ENCODE assay signal across 34 cellular contexts in the genomic region with DNA sequence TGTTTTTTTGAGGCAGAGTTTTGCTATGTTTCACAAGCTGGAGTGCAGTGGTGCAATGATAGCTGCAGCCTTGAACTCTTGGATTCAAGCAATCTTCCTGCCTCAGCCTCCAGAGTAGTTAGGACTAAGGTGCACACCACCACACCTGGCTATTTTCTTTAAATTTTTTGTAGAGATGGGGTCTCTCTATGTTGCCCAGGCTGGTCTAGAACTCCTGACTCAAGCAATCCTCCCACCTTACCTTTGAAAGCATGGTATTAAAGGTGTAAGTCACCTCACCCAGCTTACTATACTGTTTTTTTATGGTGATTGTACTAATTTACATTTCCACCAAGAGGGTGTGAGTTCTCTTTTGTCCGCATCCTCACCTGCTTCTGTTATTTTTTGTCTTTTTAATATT.
"Had no signal": no experiment of that assay in that cellular context is flagged by ENCODE, and none has a peak within 500 bp of the region (broad histone marks: within the 10 kb centered on the region; RNA-seq: fewer than 3 reads in every experiment).

No MANE protein-coding gene starts in this region.

- H3K4me3 ChIP-seq: MG63 had no signal

- H3K36me3 ChIP-seq: MG63 had no signal

- DNase-seq: Karpas-422, Kasumi-1, MG63, MM.1S, MV-4-11, NCI-H1048, NCI-H1092, NCI-H1092 treated with DMSO at 0.1 percent for 48 hours, NCI-H1105, NCI-H1105 treated with DMSO at 0.1 percent for 48 hours, NCI-H1417, NCI-H1417 treated with DMSO at 0.1 percent for 48 hours, NCI-H1436, NCI-H1436 treated with DMSO at 0.1 percent for 48 hours, NCI-H146, NCI-H1694, NCI-H1694 treated with DMSO at 0.1 percent for 48 hours, NCI-H187, NCI-H187 treated with DMSO at 0.1 percent for 48 hours, NCI-H1930, NCI-H2029, NCI-H2029 treated with DMSO at 0.1 percent for 48 hours, NCI-H2081, NCI-H2081 treated with DMSO at 0.1 percent for 48 hours, NCI-H2107, NCI-H2171, NCI-H2171 treated with DMSO at 0.1 percent for 48 hours, NCI-H2227 treated with DMSO at 0.1 percent for 48 hours, NCI-H226, NCI-H345, NCI-H446, NCI-H446 treated with DMSO at 0.1 percent for 48 hours, NCI-H510A, NCI-H510A treated with DMSO at 0.1 percent for 48 hours had no signal
